In the genomic region with DNA sequence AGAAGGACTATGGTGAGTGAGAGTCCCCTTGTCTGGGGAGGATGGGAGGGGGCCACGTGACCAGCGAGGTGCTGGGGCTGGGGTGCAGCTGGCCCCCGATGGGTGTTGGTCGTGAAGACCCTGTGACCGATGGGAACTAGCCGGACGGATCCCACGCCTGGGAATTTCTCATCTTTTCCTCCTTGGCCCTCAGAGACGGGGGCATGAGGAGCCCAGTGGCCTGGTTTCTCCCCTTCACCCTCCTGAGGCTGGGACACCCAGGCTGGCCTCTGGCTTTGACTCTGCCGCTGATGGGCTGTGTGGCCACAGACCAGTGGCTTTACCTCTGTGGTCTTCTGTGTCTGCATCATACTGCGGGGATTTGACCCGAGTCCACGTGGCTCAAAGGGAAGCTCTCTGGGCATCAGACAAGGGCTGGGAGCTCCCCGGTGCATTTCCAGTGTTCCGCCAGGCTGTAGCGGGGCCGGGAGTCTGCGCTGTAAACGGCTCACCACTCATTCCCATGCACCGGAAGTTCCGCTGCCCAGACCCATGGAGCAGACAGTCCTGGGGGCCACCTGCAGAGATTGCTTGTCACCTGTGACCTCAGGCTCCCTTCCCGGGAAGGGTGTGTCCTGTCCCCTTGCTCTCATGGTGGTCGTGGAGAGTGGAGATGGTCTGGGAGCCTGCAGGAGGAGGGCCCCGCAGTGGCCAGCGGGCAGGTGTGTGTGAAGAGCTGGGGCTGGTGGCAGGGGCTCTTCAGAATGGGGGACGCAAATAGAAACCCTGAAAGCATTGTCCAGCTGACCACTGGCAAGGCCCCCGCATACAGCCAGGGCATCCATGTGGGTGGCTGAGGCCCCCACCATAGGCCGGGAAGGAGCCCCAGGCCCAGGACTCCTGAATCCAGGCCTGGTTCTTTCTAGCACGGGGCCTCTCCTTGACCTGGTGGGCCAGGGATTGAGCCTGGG, we compare ENCODE assay signal across 21 cellular contexts.
DNase-seq lines count a peak whose midpoint lies in the region; ATAC-seq and TF ChIP-seq lines count a peak whose summit lies in the region.
"Had no signal": no experiment of that assay in that cellular context is flagged by ENCODE, and none has a peak within 500 bp of the region (broad histone marks: within the 10 kb centered on the region; RNA-seq: fewer than 3 reads in every experiment).

No MANE protein-coding gene starts in this region.

- POLR2A ChIA-PET in WTC11 (lab: Charles Lee): no interaction called here

- no peak overlapping the region for H3K4ac ChIP-seq in trophoblast cell (ENCODE audit: low read depth, low read length)

- WGBS in gastroesophageal sphincter (ENCODE audit: low coverage in 1 of 2), 2 donors: 94 to 100% methylated on average over 1 to 8 of the region's 29 CpGs
- no CpG with 5 or more reads among the region's 29 CpGs for WGBS in trophoblast cell (ENCODE audit: extremely low coverage, insufficient coverage, insufficient read length)

- H3K27me3 ChIP-seq in GM23338 (ENCODE audit: insufficient read depth) (no peaks in the 10 kb centered on the region), gastroesophageal sphincter (no peaks in the 10 kb centered on the region), trophoblast cell (ENCODE audit: insufficient read depth, low read length) (no peaks in the 10 kb centered on the region)

- TF ChIP-seq CTCF in GM23338 (conservative IDR thresholded peaks at IDR 0.05; ENCODE audit: low read depth in 2 of 2) (no peak), WTC11 (IDR thresholded peaks at IDR 0.05) (no peak), gastroesophageal sphincter (IDR thresholded peaks at IDR 0.05) (no peak)

- peak overlapping the region; percentile 32; the same call in 1 of the 2 replicates for H2AFZ ChIP-seq in GM23338
- no peak overlapping the region for H2AFZ ChIP-seq in trophoblast cell (ENCODE audit: insufficient read depth, low read length, poor library complexity)

- H3F3A ChIP-seq in GM23338 (replicated peaks; ENCODE audit: low read depth): no peaks in the 10 kb centered on the region

- no peak overlapping the region for H4K12ac ChIP-seq in trophoblast cell (ENCODE audit: low read depth, low read length)

- ATAC-seq in GM23338: no peak
- no peak for ATAC-seq in WTC11
- no peak for ATAC-seq in gastroesophageal sphincter
- ATAC-seq: A549 had no signal

- H2BK12ac ChIP-seq in trophoblast cell (ENCODE audit: low read length): peak overlapping the region; percentile 47

- no peak overlapping the region for H3K27ac ChIP-seq in GM23338 (ENCODE audit: low read depth)
- peak overlapping the region in 3 of 4 donors; percentile 19 to 91 (median 36) for H3K27ac ChIP-seq in gastroesophageal sphincter
- H3K27ac ChIP-seq in trophoblast cell (ENCODE audit: low read depth, low read length): no peak overlapping the region
- no peak overlapping the region for H3K27ac ChIP-seq in substantia nigra (ENCODE audit: low read depth, low read length, poor library complexity, severe bottlenecking)
- H3K27ac ChIP-seq: A549 had no signal

- no peaks in the 10 kb centered on the region for H3K79me2 ChIP-seq in GM23338 (replicated peaks; ENCODE audit: insufficient read depth)
- no peaks in the 10 kb centered on the region for H3K79me2 ChIP-seq in trophoblast cell (ENCODE audit: control insufficient read depth, insufficient read depth, low read length, poor library complexity)

- no peak overlapping the region for H3K4me3 Mint-ChIP-seq in GM23338
- no peak overlapping the region for H3K4me3 Mint-ChIP-seq in WTC11
- H3K4me3 Mint-ChIP-seq: B cell, CD14-positive monocyte had no signal

- H2BK120ac ChIP-seq in trophoblast cell (ENCODE audit: insufficient read depth, low read length, poor library complexity): no peak overlapping the region

- H3K4me1 Mint-ChIP-seq in GM23338 (peaks cover 19% of the 10 kb centered on the region), WTC11 (peaks cover 23% of the 10 kb centered on the region)
- H3K4me1 Mint-ChIP-seq: B cell, CD14-positive monocyte had no signal

- DNase-seq in GM23338 (ENCODE audit: low spot score) (no peak), WTC11 (ENCODE audit: low spot score) (no peak), trophoblast cell (no peak), superior temporal gyrus (ENCODE audit: extremely low spot score) (no peak), substantia nigra (lab: John Stamatoyannopoulos, UW) (no peak), NCI-H526 (lab: John Stamatoyannopoulos, UW) (no peak)
- DNase-seq: DMS53, GF-D8, HCEC 1CT, KG1, NCI-H1092, NCI-H1436 treated with DMSO at 0.1 percent for 48 hours, NCI-H2029, NCI-H226, NCI-H510A treated with DMSO at 0.1 percent for 48 hours, NCI-H82, OCI-M1 had no signal

- CTCF ChIA-PET in WTC11 (lab: Charles Lee): no interaction called here

- H3K27ac Mint-ChIP-seq in GM23338: no peak overlapping the region
- H3K27ac Mint-ChIP-seq in WTC11: peak overlapping the region; percentile 68; the same call in 1 of the 2 replicates
- H3K27ac Mint-ChIP-seq: B cell had no signal

- H3K4me3 ChIP-seq in GM23338 (no peak overlapping the region), gastroesophageal sphincter (no peak overlapping the region), trophoblast cell (ENCODE audit: low read depth, low read length) (no peak overlapping the region)
- H3K4me3 ChIP-seq: A549 had no signal

- H4K20me1 ChIP-seq in GM23338 (replicated peaks; ENCODE audit: insufficient read depth): no peaks in the 10 kb centered on the region

- no peak overlapping the region for H3K23ac ChIP-seq in trophoblast cell (ENCODE audit: low read length)

- H4K8ac ChIP-seq in trophoblast cell (ENCODE audit: low read depth, low read length): no peak overlapping the region

- H3K4me2 ChIP-seq in GM23338 (no peak overlapping the region), trophoblast cell (ENCODE audit: low read length) (no peak overlapping the region)
- H3K4me2 ChIP-seq: A549 had no signal

- no peak for TF ChIP-seq POLR2A in gastroesophageal sphincter (IDR thresholded peaks at IDR 0.05)

- H3K9ac ChIP-seq in trophoblast cell (ENCODE audit: low read length): no peak overlapping the region

- H4K91ac ChIP-seq in trophoblast cell (ENCODE audit: low read depth, low read length): no peak overlapping the region

- no peaks in the 10 kb centered on the region for H3K9me2 ChIP-seq in GM23338 (ENCODE audit: insufficient read depth)

- H3K36me3 ChIP-seq in GM23338 (ENCODE audit: insufficient read depth) (no peaks in the 10 kb centered on the region), gastroesophageal sphincter (peaks cover 0 to 25% of the 10 kb centered on the region in 2 donors), trophoblast cell (ENCODE audit: control insufficient read depth in 1 of 2, insufficient read depth in 2 of 2, low read length in 2 of 2) (no peaks in the 10 kb centered on the region)

- no peak for TF ChIP-seq EP300 in gastroesophageal sphincter (IDR thresholded peaks at IDR 0.05)

- H3K9me3 Mint-ChIP-seq in GM23338 (peaks cover 4% of the 10 kb centered on the region; the same call in 1 of the 3 replicates), WTC11 (peaks cover 5% of the 10 kb centered on the region)

- no peak overlapping the region for H2BK5ac ChIP-seq in trophoblast cell (ENCODE audit: low read depth, low read length, poor library complexity)

- H3K27me3 Mint-ChIP-seq in GM23338 (ENCODE audit: insufficient read depth, low read depth, poor library complexity) (peaks cover 19% of the 10 kb centered on the region), WTC11 (ENCODE audit: low read depth) (no peaks in the 10 kb centered on the region)

- H3K18ac ChIP-seq in trophoblast cell (ENCODE audit: low read length): no peak overlapping the region

- no peak overlapping the region for H3K14ac ChIP-seq in trophoblast cell (ENCODE audit: low read length)

- H3K9me3 ChIP-seq in gastroesophageal sphincter (peaks cover 0 to under 1% (median 0%) of the 10 kb centered on the region in 3 donors), trophoblast cell (ENCODE audit: insufficient read depth, low read depth, low read length) (no peaks in the 10 kb centered on the region)

- H3K4me1 ChIP-seq in GM23338 (ENCODE audit: insufficient read depth) (no peaks in the 10 kb centered on the region; the same call in 1 of the 2 replicates), gastroesophageal sphincter (peaks cover 0 to 65% (median 7%) of the 10 kb centered on the region in 3 donors), trophoblast cell (ENCODE audit: control insufficient read depth in 1 of 2, insufficient read depth in 2 of 2, low read length in 2 of 2) (peaks cover 29 to 33% of the 10 kb centered on the region in 2 experiments)

- no peak overlapping the region for H2AK5ac ChIP-seq in trophoblast cell (ENCODE audit: low read length)

- H3K36me3 Mint-ChIP-seq in GM23338 (ENCODE audit: low read depth) (peaks cover 2% of the 10 kb centered on the region; the same call in 1 of the 3 replicates), WTC11 (peaks cover 5% of the 10 kb centered on the region)
- H3K36me3 Mint-ChIP-seq: CD14-positive monocyte had no signal

- peaks cover 20% of the 10 kb centered on the region for H3K79me1 ChIP-seq in trophoblast cell (ENCODE audit: low read length)

TF ChIP-seq in GM23338, 12 proteins besides CTCF, POLR2A, EP300 and RAD21 (continues in another document):
- no peak for TF ChIP-seq NANOG (IDR thresholded peaks at IDR 0.05; ENCODE audit: borderline replicate concordance)
- no peak for TF ChIP-seq EZH2phosphoT487 (IDR thresholded peaks at IDR 0.05; ENCODE audit: unreplicated experiment)
- TF ChIP-seq CREB1 (CRISPR knock-in tag; IDR thresholded peaks at IDR 0.05; ENCODE audit: low read depth): no peak
- no peak for TF ChIP-seq JUNB (IDR thresholded peaks at IDR 0.05; ENCODE audit: unreplicated experiment)
- TF ChIP-seq POLR2AphosphoS5 (IDR thresholded peaks at IDR 0.05; ENCODE audit: low read depth): no peak

TF ChIP-seq in WTC11, 78 proteins besides CTCF, POLR2A, EP300 and RAD21 (continues in another document):
- TF ChIP-seq, protein P1, sequence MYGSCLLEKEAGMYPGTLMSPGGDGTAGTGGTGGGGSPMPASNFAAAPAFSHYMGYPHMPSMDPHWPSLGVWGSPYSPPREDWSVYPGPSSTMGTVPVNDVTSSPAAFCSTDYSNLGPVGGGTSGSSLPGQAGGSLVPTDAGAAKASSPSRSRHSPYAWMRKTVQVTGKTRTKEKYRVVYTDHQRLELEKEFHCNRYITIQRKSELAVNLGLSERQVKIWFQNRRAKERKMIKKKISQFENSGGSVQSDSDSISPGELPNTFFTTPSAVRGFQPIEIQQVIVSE (CRISPR knock-in tag; IDR thresholded peaks at IDR 0.05; ENCODE audit: borderline replicate concordance): no peak
- TF ChIP-seq, protein P2, sequence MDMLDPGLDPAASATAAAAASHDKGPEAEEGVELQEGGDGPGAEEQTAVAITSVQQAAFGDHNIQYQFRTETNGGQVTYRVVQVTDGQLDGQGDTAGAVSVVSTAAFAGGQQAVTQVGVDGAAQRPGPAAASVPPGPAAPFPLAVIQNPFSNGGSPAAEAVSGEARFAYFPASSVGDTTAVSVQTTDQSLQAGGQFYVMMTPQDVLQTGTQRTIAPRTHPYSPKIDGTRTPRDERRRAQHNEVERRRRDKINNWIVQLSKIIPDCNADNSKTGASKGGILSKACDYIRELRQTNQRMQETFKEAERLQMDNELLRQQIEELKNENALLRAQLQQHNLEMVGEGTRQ (CRISPR knock-in tag; IDR thresholded peaks at IDR 0.05): peak; percentile 77

Comparison
In these comparisons a context has a peak if more than half of its experiments do, and no peak if none do; other contexts are left out.
1. H3K27ac ChIP-seq: peak in gastroesophageal sphincter (3 of 4); none in GM23338 (single experiment), trophoblast cell (single experiment) and substantia nigra (single experiment).